In the genomic region with DNA sequence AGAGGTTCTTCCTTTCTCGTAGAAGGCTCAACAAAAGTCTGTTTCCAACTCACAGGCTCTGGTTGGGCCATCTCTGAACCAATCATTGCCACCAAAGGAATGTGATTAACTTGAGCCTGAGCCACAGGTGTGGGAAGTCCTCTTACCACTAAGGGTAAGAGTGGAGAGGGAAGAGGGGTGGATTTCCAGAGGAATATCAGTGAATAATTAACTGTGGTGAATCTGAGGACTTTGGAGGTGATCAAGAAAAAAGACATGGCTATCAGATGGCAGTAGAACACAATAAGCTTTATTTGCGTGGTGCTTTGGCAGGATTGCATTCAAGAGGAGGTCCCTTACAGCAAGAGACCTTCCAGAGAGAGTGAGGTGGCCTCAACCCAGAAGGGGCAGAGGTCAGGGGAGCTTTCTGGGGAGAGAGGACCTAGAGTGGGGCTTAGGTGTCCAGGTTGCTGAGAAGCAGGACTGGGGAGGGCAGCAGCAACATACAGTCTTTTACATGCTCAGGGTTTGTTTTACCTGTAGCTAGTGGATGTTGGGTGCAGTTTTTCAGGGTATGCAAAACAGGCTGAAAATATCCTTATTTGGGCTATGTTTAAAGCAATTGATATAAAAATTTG, we compare ENCODE assay signal across 10 cellular contexts.
DNase-seq lines count a peak whose midpoint lies in the region; ATAC-seq and TF ChIP-seq lines count a peak whose summit lies in the region.
"Had no signal": no experiment of that assay in that cellular context is flagged by ENCODE, and none has a peak within 500 bp of the region (broad histone marks: within the 10 kb centered on the region; RNA-seq: fewer than 3 reads in every experiment).

No MANE protein-coding gene starts in this region.

- no peak overlapping the region for H4K8ac ChIP-seq in H9 (replicated peaks; ENCODE audit: insufficient read length, low read depth, low read length)

- H2BK12ac ChIP-seq in H9 (ENCODE audit: insufficient read length, low read depth, low read length) = no peak overlapping the region

- intact Hi-C loops in PC-3 (cut with micrococcal nuclease) = no loop called here

- H3K27ac ChIP-seq in H9 (ENCODE audit: insufficient read length, low read depth, low read length) (no peak overlapping the region), PC-3 (ENCODE audit: low read length) (no peak overlapping the region)

- no peaks in the 10 kb centered on the region for H3K36me3 Mint-ChIP-seq in activated naive CD4-positive, alpha-beta T cell treated with anti-CD3 and anti-CD28 coated beads, Interleukin-2, amount 10 ng/mL, durations not matched to agents 7 days and 5 days
- H3K36me3 Mint-ChIP-seq in H9 (ENCODE audit: insufficient read depth in 1 of 3, low read depth in 3 of 3) = no peaks in the 10 kb centered on the region
- peaks cover 18% of the 10 kb centered on the region for H3K36me3 Mint-ChIP-seq in stimulated activated memory B cell treated with anti-CD40 and anti-IgM and Interleukin-4, amounts not matched to agents 10 μg/mL and 1 μg/mL and 100 μg/mL, for 72 hours

- H3K27me3 Mint-ChIP-seq in activated naive CD4-positive, alpha-beta T cell treated with anti-CD3 and anti-CD28 coated beads, Interleukin-2, amount 10 ng/mL, durations not matched to agents 7 days and 5 days = no peaks in the 10 kb centered on the region
- H3K27me3 Mint-ChIP-seq in H9 (ENCODE audit: low read depth) = no peaks in the 10 kb centered on the region
- no peaks in the 10 kb centered on the region for H3K27me3 Mint-ChIP-seq in stimulated activated memory B cell treated with anti-CD40 and anti-IgM and Interleukin-4, amounts not matched to agents 10 μg/mL and 1 μg/mL and 100 μg/mL, for 72 hours

- no peak overlapping the region for H2BK5ac ChIP-seq in H9 (ENCODE audit: insufficient read length, low read length)

- no TSS peak for BruUV-seq in PC-3 (replicated peaks; lab: Mats Ljungman, UMichigan)

- H2BK20ac ChIP-seq in H9 (ENCODE audit: low read depth, low read length, poor library complexity, severe bottlenecking) = no peak overlapping the region

- no peaks in the 10 kb centered on the region for H3K79me1 ChIP-seq in H9 (ENCODE audit: insufficient read depth, low read depth, low read length, poor library complexity, severe bottlenecking)

- no peak overlapping the region for H3K18ac ChIP-seq in H9 (ENCODE audit: insufficient read length, low read depth, low read length)

- no peaks in the 10 kb centered on the region for H3K9me2 ChIP-seq in PC-3 (replicated peaks; ENCODE audit: low read length)

- no peak for TF ChIP-seq CTCF in H9 (conservative IDR thresholded peaks at IDR 0.05)
- no peak for TF ChIP-seq CTCF in PC-3 (conservative IDR thresholded peaks at IDR 0.05; ENCODE audit: low read depth, low read length)
- TF ChIP-seq CTCF in GM10248 (IDR thresholded peaks at IDR 0.05; ENCODE audit: control extremely low read depth, extremely low read depth, low read depth, missing control alignments) = no peak

- CTCF ChIA-PET in activated naive CD4-positive, alpha-beta T cell treated with anti-CD3 and anti-CD28 coated beads, Interleukin-2, amount 10 ng/mL, durations not matched to agents 7 days and 5 days (lab: Charles Lee) = no interaction called here
- CTCF ChIA-PET in PC-3 (lab: Charles Lee) (no interaction called here), GM10248 (lab: Yijun Ruan, JAX) (interaction anchor here (1.0 to 2.3 kb wide), 2 partner anchors 12 to 18 kb away, joined by 5 read pairs; no protein-coding TSS in a partner anchor)

- H3K4me3 Mint-ChIP-seq in activated naive CD4-positive, alpha-beta T cell treated with anti-CD3 and anti-CD28 coated beads, Interleukin-2, amount 10 ng/mL, durations not matched to agents 7 days and 5 days = no peak overlapping the region
- no peak overlapping the region for H3K4me3 Mint-ChIP-seq in H9
- peak overlapping the region; percentile 27 for H3K4me3 Mint-ChIP-seq in stimulated activated memory B cell treated with anti-CD40 and anti-IgM and Interleukin-4, amounts not matched to agents 10 μg/mL and 1 μg/mL and 100 μg/mL, for 72 hours

- H3K27ac Mint-ChIP-seq in activated naive CD4-positive, alpha-beta T cell treated with anti-CD3 and anti-CD28 coated beads, Interleukin-2, amount 10 ng/mL, durations not matched to agents 7 days and 5 days = peak overlapping the region; percentile 37
- peak overlapping the region in 2 of 3 experiments; percentile 20 to 27; a peak in 3 of 7 replicates for H3K27ac Mint-ChIP-seq in H9
- H3K27ac Mint-ChIP-seq in stimulated activated memory B cell treated with anti-CD40 and anti-IgM and Interleukin-4, amounts not matched to agents 10 μg/mL and 1 μg/mL and 100 μg/mL, for 72 hours = peak overlapping the region; percentile 38

- H3K9ac ChIP-seq in H9 (ENCODE audit: extremely low read depth, insufficient read length, low read length) = no peak overlapping the region
- H3K9ac ChIP-seq in PC-3 (ENCODE audit: low read length) = no peak overlapping the region

- no peaks in the 10 kb centered on the region for H4K20me1 ChIP-seq in H9 (ENCODE audit: control insufficient read depth, insufficient read depth, insufficient read length)
- no peaks in the 10 kb centered on the region for H4K20me1 ChIP-seq in PC-3 (ENCODE audit: low read length)

- H3F3A ChIP-seq in PC-3 (ENCODE audit: low read length, unreplicated experiment) = no peaks in the 10 kb centered on the region

- H3K27me3 ChIP-seq in H9 (ENCODE audit: insufficient read depth, low read length) (no peaks in the 10 kb centered on the region), PC-3 (ENCODE audit: low read length) (no peaks in the 10 kb centered on the region)

- ATAC-seq in PC-3 (no peak), HG03457 (IDR thresholded peaks at IDR 0.05; ENCODE audit: unreplicated experiment) (no peak)
- no peak for ATAC-seq in stimulated activated memory B cell treated with anti-CD40 and anti-IgM and Interleukin-4, amounts not matched to agents 10 μg/mL and 1 μg/mL and 100 μg/mL, for 72 hours

- no peak overlapping the region for H3K23ac ChIP-seq in H9 (ENCODE audit: insufficient read length, low read depth, low read length)

- no peak overlapping the region for H4K5ac ChIP-seq in H9 (ENCODE audit: insufficient read length, low read depth, low read length)

- no peaks in the 10 kb centered on the region for H3K23me2 ChIP-seq in H9 (ENCODE audit: insufficient read length, low read depth, low read length, poor library complexity, severe bottlenecking)

- H3K9me3 Mint-ChIP-seq in activated naive CD4-positive, alpha-beta T cell treated with anti-CD3 and anti-CD28 coated beads, Interleukin-2, amount 10 ng/mL, durations not matched to agents 7 days and 5 days = no peaks in the 10 kb centered on the region
- no peaks in the 10 kb centered on the region for H3K9me3 Mint-ChIP-seq in H9
- no peaks in the 10 kb centered on the region for H3K9me3 Mint-ChIP-seq in stimulated activated memory B cell treated with anti-CD40 and anti-IgM and Interleukin-4, amounts not matched to agents 10 μg/mL and 1 μg/mL and 100 μg/mL, for 72 hours

- H3K4me3 ChIP-seq in PC-3 (ENCODE audit: low read length) = no peak overlapping the region

- no peak overlapping the region for H2BK15ac ChIP-seq in H9 (ENCODE audit: low read depth, low read length)

- no CpG with 5 or more reads among the region's 2 CpGs for WGBS in H9 (ENCODE audit: extremely low coverage, insufficient read length, low lambda C conversion rate)

- no peak overlapping the region for H3K14ac ChIP-seq in H9 (ENCODE audit: insufficient read depth, low read length)

- H3K36me3 ChIP-seq in PC-3 (ENCODE audit: low read depth, low read length) = no peaks in the 10 kb centered on the region

- H3K4me1 ChIP-seq in H9 (ENCODE audit: insufficient read depth, low read length) (no peaks in the 10 kb centered on the region), PC-3 (ENCODE audit: insufficient read depth, low read length) (peaks cover 9% of the 10 kb centered on the region)

- H3K79me2 ChIP-seq in H9 (ENCODE audit: insufficient read depth, low read length) (no peaks in the 10 kb centered on the region), PC-3 (ENCODE audit: low read length) (no peaks in the 10 kb centered on the region)

- H2BK120ac ChIP-seq in H9 (ENCODE audit: low read depth, low read length, poor library complexity, severe bottlenecking) = no peak overlapping the region

- H3T11ph ChIP-seq in H9 (ENCODE audit: low read length) = no peak overlapping the region

- H2AFZ ChIP-seq in H9 (ENCODE audit: low read length) (no peak overlapping the region), PC-3 (ENCODE audit: low read length) (no peak overlapping the region)

- H4K91ac ChIP-seq in H9 (ENCODE audit: insufficient read length, low read depth, low read length) = no peak overlapping the region

- H3K4ac ChIP-seq in H9 (ENCODE audit: low read depth, low read length) = no peak overlapping the region

- H3K4me1 Mint-ChIP-seq in activated naive CD4-positive, alpha-beta T cell treated with anti-CD3 and anti-CD28 coated beads, Interleukin-2, amount 10 ng/mL, durations not matched to agents 7 days and 5 days = peaks cover 15% of the 10 kb centered on the region
- peaks cover 17 to 18% of the 10 kb centered on the region in 2 experiments for H3K4me1 Mint-ChIP-seq in H9
- peaks cover 32% of the 10 kb centered on the region for H3K4me1 Mint-ChIP-seq in stimulated activated memory B cell treated with anti-CD40 and anti-IgM and Interleukin-4, amounts not matched to agents 10 μg/mL and 1 μg/mL and 100 μg/mL, for 72 hours

- H2AK5ac ChIP-seq in H9 (ENCODE audit: insufficient read length, low read length) = no peak overlapping the region

- no peaks in the 10 kb centered on the region for H3K9me3 ChIP-seq in H9 (ENCODE audit: control insufficient read depth, low read depth, low read length)
- no peaks in the 10 kb centered on the region for H3K9me3 ChIP-seq in PC-3 (ENCODE audit: low read length)

- no peak overlapping the region for H3K4me2 ChIP-seq in H9 (ENCODE audit: insufficient read depth, insufficient read length, low read length)
- H3K4me2 ChIP-seq in PC-3 (ENCODE audit: low read length) = peak overlapping the region; percentile 36

- no peak for DNase-seq in activated naive CD4-positive, alpha-beta T cell treated with anti-CD3 and anti-CD28 coated beads, Interleukin-2, amount 10 ng/mL, durations not matched to agents 7 days and 5 days
- DNase-seq in activated naive CD4-positive, alpha-beta T cell treated with Interleukin-2 at 50 U/mL for 16 hours = no peak
- DNase-seq in H9 (no peak), PC-3 (no peak), foreskin melanocyte (no peak), GM10248 (ENCODE audit: extremely low spot score) (no peak)
- DNase-seq: activated CD8-positive, alpha-beta memory T cell treated with anti-CD3 and anti-CD28 coated beads for 24 hours; stimulated activated CD4-positive, alpha-beta T cell treated with anti-CD3 and anti-CD28 coated beads, Interleukin-2, amount 100 ng/mL, for 48 hours had no signal

- POLR2A ChIA-PET in PC-3 (lab: Charles Lee; ENCODE audit: unreplicated experiment) (no interaction called here), GM10248 (lab: Yijun Ruan, JAX) (no interaction called here)

- no peak overlapping the region for H3K56ac ChIP-seq in H9 (ENCODE audit: insufficient read length, low read depth, low read length)
